ENCODE assay signal across 21 cellular contexts in the genomic region with DNA sequence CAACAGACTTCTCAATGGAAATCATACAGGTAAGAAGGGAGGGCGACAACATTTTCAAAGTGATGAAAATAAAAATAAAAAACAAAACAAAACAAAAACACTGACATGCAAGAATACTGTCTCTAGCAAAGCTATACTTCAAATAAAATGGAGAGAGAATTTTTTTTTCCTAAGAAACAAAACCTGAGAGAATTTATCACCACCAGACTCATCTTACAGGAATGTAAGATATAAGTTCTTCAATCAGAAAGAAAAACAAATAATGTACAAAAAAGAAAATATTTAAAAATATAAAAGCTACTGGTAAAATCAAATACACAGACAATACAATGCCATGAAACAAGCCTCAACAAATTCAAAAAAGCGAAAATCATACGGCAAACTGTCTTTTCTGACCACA.
DNase-seq lines count a peak whose midpoint lies in the region; ATAC-seq and TF ChIP-seq lines count a peak whose summit lies in the region.
"Had no signal": no experiment of that assay in that cellular context is flagged by ENCODE, and none has a peak within 500 bp of the region (broad histone marks: within the 10 kb centered on the region; RNA-seq: fewer than 3 reads in every experiment).

No MANE protein-coding gene starts in this region.

- H3F3A ChIP-seq in PC-3 (ENCODE audit: low read length, unreplicated experiment) (no peaks in the 10 kb centered on the region), smooth muscle cell (ENCODE audit: low read depth) (peaks cover 3% of the 10 kb centered on the region)

- no peaks in the 10 kb centered on the region for H3K9me3 ChIP-seq in PC-3 (ENCODE audit: low read length)
- no peaks in the 10 kb centered on the region for H3K9me3 ChIP-seq in smooth muscle cell (replicated peaks; ENCODE audit: low read depth)

- intact Hi-C loops in activated naive CD4-positive, alpha-beta T cell treated with anti-CD3 and anti-CD28 coated beads for 36 hours (cut with micrococcal nuclease): no loop called here
- intact Hi-C loops in PC-3 (cut with micrococcal nuclease): no loop called here

- DNase-seq in activated naive CD4-positive, alpha-beta T cell treated with anti-CD3 and anti-CD28 coated beads for 36 hours: no peak
- DNase-seq in activated naive CD4-positive, alpha-beta T cell treated with Interleukin-2 at 50 U/mL for 16 hours: no peak
- DNase-seq in PC-3 (peak; percentile 50), smooth muscle cell (lab: John Stamatoyannopoulos, UW; ENCODE audit: unreplicated experiment) (no peak)
- no peak for DNase-seq in central memory CD8-positive, alpha-beta T cell (ENCODE audit: low spot score in 2 of 2)
- DNase-seq in stimulated activated CD4-positive, alpha-beta T cell treated with anti-CD3 and anti-CD28 coated beads, Interleukin-4, amount 100 ng/mL, for 4 hours: no peak
- DNase-seq: DND-41; effector CD8-positive, alpha-beta T cell; erythroblast; foreskin keratinocyte; MG63; naive B cell; NCI-H2029 treated with DMSO at 0.1 percent for 48 hours; occipital lobe; small intestine; stimulated activated naive CD4-positive, alpha-beta T cell had no signal

- H3K79me2 ChIP-seq in PC-3 (ENCODE audit: low read length) (peaks cover 99% of the 10 kb centered on the region), smooth muscle cell (ENCODE audit: low read depth) (peaks cover 100% of the 10 kb centered on the region)

- ATAC-seq in PC-3 (no peak), GM21390 (IDR thresholded peaks at IDR 0.05; ENCODE audit: unreplicated experiment) (no peak), HG03432 (IDR thresholded peaks at IDR 0.05; ENCODE audit: unreplicated experiment) (no peak)
- ATAC-seq in central memory CD8-positive, alpha-beta T cell (replicated peaks; ENCODE audit: extremely low read depth, poor library complexity, severe bottlenecking): no peak
- ATAC-seq: foreskin keratinocyte, K562 had no signal

- no TSS peak for BruUV-seq in PC-3 (replicated peaks; lab: Mats Ljungman, UMichigan)

- H3K36me3 ChIP-seq in PC-3 (ENCODE audit: low read depth, low read length): peaks cover 11% of the 10 kb centered on the region; the same call in 1 of the 2 replicates
- H3K36me3 ChIP-seq in smooth muscle cell (ENCODE audit: low read depth): no peaks in the 10 kb centered on the region
- H3K36me3 ChIP-seq: MG63 had no signal

- H3K9me2 ChIP-seq in PC-3 (replicated peaks; ENCODE audit: low read length): no peaks in the 10 kb centered on the region

- no peak overlapping the region for H3K4me3 ChIP-seq in PC-3 (ENCODE audit: low read length)
- H3K4me3 ChIP-seq in smooth muscle cell: no peak overlapping the region
- H3K4me3 ChIP-seq: K562, MG63 had no signal

- no peaks in the 10 kb centered on the region for H3K27me3 Mint-ChIP-seq in activated naive CD4-positive, alpha-beta T cell treated with anti-CD3 and anti-CD28 coated beads for 36 hours (ENCODE audit: low read depth)
- H3K27me3 Mint-ChIP-seq in central memory CD8-positive, alpha-beta T cell: no peaks in the 10 kb centered on the region
- H3K27me3 Mint-ChIP-seq: naive B cell had no signal

- H3K9me3 Mint-ChIP-seq in activated naive CD4-positive, alpha-beta T cell treated with anti-CD3 and anti-CD28 coated beads for 36 hours: peaks cover 13% of the 10 kb centered on the region
- no peaks in the 10 kb centered on the region for H3K9me3 Mint-ChIP-seq in central memory CD8-positive, alpha-beta T cell

- peaks cover 54% of the 10 kb centered on the region for H4K20me1 ChIP-seq in PC-3 (ENCODE audit: low read length)
- H4K20me1 ChIP-seq in smooth muscle cell (ENCODE audit: low read depth): peaks cover 98% of the 10 kb centered on the region

- TF ChIP-seq CTCF in PC-3 (conservative IDR thresholded peaks at IDR 0.05; ENCODE audit: low read depth, low read length) (no peak), smooth muscle cell (IDR thresholded peaks at IDR 0.05; ENCODE audit: borderline replicate concordance, insufficient read depth, poor library complexity, severe bottlenecking) (no peak)

- no peak overlapping the region for H3K27ac ChIP-seq in PC-3 (ENCODE audit: low read length)
- peak overlapping the region; percentile 47 for H3K27ac ChIP-seq in smooth muscle cell (ENCODE audit: low read depth)
- H3K27ac ChIP-seq: foreskin keratinocyte, VCaP had no signal

- H3K4me1 Mint-ChIP-seq in activated naive CD4-positive, alpha-beta T cell treated with anti-CD3 and anti-CD28 coated beads for 36 hours (ENCODE audit: low read depth): peaks cover 51% of the 10 kb centered on the region
- H3K4me1 Mint-ChIP-seq in central memory CD8-positive, alpha-beta T cell: peaks cover 55% of the 10 kb centered on the region

- H2AFZ ChIP-seq in PC-3 (ENCODE audit: low read length) (no peak overlapping the region), smooth muscle cell (ENCODE audit: low read depth) (no peak overlapping the region)

- H3K27me3 ChIP-seq in PC-3 (ENCODE audit: low read length) (no peaks in the 10 kb centered on the region), smooth muscle cell (ENCODE audit: low read depth) (no peaks in the 10 kb centered on the region)
- H3K27me3 ChIP-seq: foreskin keratinocyte, MG63 had no signal

- H3K4me2 ChIP-seq in PC-3 (ENCODE audit: low read length): no peak overlapping the region
- no peak overlapping the region for H3K4me2 ChIP-seq in smooth muscle cell

- H3K4me1 ChIP-seq in PC-3 (ENCODE audit: insufficient read depth, low read length) (peaks cover 22% of the 10 kb centered on the region), smooth muscle cell (ENCODE audit: low read depth) (peaks cover 6% of the 10 kb centered on the region)

- H3K9ac ChIP-seq in PC-3 (ENCODE audit: low read length): no peak overlapping the region
- no peak overlapping the region for H3K9ac ChIP-seq in smooth muscle cell (ENCODE audit: low read depth)

- H3K4me3 Mint-ChIP-seq in activated naive CD4-positive, alpha-beta T cell treated with anti-CD3 and anti-CD28 coated beads for 36 hours: no peak overlapping the region
- no peak overlapping the region for H3K4me3 Mint-ChIP-seq in central memory CD8-positive, alpha-beta T cell
- H3K4me3 Mint-ChIP-seq: T-helper 2 cell treated with Interferon-gamma antibody and Interleukin-4, amounts not matched to agents 5 μg/mL and 100 μg/mL, for 36 hours had no signal

- peaks cover 30% of the 10 kb centered on the region for H3K36me3 Mint-ChIP-seq in activated naive CD4-positive, alpha-beta T cell treated with anti-CD3 and anti-CD28 coated beads for 36 hours (ENCODE audit: low read depth)
- H3K36me3 Mint-ChIP-seq in central memory CD8-positive, alpha-beta T cell (ENCODE audit: insufficient read depth): peaks cover 18% of the 10 kb centered on the region

- WGBS in smooth muscle cell (ENCODE audit: low lambda C conversion rate): 95% methylated on average over 3 of the region's 3 CpGs

- H3K27ac Mint-ChIP-seq in activated naive CD4-positive, alpha-beta T cell treated with anti-CD3 and anti-CD28 coated beads for 36 hours: peak overlapping the region; percentile 4
- H3K27ac Mint-ChIP-seq in central memory CD8-positive, alpha-beta T cell (ENCODE audit: low read depth): peak overlapping the region; percentile 62

- POLR2A ChIA-PET in PC-3 (lab: Charles Lee; ENCODE audit: unreplicated experiment): no interaction called here

- CTCF ChIA-PET in activated naive CD4-positive, alpha-beta T cell treated with anti-CD3 and anti-CD28 coated beads for 36 hours (lab: Charles Lee): no interaction called here
- CTCF ChIA-PET in PC-3 (lab: Charles Lee): interaction anchor here (1.2 kb wide), 1 partner anchor 10 kb away, joined by 6 read pairs; no protein-coding TSS in a partner anchor
